22 cellular contexts compared by ENCODE assay signal in the genomic region with DNA sequence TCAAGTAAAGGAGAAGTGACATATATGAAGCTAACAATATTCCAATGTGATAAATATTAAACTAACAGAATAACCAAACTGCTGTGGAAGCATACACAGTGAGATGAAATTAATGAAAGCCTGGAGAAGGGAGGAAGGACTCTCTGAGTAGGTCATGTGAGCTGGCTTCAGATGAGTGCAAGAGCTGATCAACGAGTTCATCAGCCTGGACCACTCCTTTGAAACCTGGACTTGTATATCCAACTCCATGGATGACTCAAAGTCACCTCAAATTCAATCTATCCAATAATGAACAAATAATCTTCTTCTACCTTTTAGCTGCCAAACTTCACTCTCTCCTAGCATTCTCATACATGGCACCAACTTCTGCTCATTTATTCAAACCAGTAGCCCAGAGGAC.
DNase-seq lines count a peak whose midpoint lies in the region; ATAC-seq and TF ChIP-seq lines count a peak whose summit lies in the region.
"Had no signal": no experiment of that assay in that cellular context is flagged by ENCODE, and none has a peak within 500 bp of the region (broad histone marks: within the 10 kb centered on the region; RNA-seq: fewer than 3 reads in every experiment).

No MANE protein-coding gene starts in this region.

- peaks cover 8% of the 10 kb centered on the region; the same call in 1 of the 2 replicates for H3K36me3 Mint-ChIP-seq in WTC11
- peaks cover 35% of the 10 kb centered on the region for H3K36me3 Mint-ChIP-seq in stimulated activated memory B cell treated with anti-CD40 and anti-IgM and Interleukin-4, amounts not matched to agents 10 μg/mL and 1 μg/mL and 100 μg/mL, for 72 hours

- H3K9me3 Mint-ChIP-seq in WTC11 = no peaks in the 10 kb centered on the region
- H3K9me3 Mint-ChIP-seq in stimulated activated memory B cell treated with anti-CD40 and anti-IgM and Interleukin-4, amounts not matched to agents 10 μg/mL and 1 μg/mL and 100 μg/mL, for 72 hours = no peaks in the 10 kb centered on the region
- H3K9me3 Mint-ChIP-seq: CD14-positive monocyte; CD4-positive, alpha-beta memory T cell; CD4-positive, CD25-positive, alpha-beta regulatory T cell; CD8-positive, alpha-beta memory T cell had no signal

- TF ChIP-seq CTCF in WTC11 (IDR thresholded peaks at IDR 0.05) = no peak

- POLR2A ChIA-PET in WTC11 (lab: Charles Lee) = no interaction called here

- H3K4me3 Mint-ChIP-seq in WTC11 = no peak overlapping the region
- H3K4me3 Mint-ChIP-seq in stimulated activated memory B cell treated with anti-CD40 and anti-IgM and Interleukin-4, amounts not matched to agents 10 μg/mL and 1 μg/mL and 100 μg/mL, for 72 hours = no peak overlapping the region
- H3K4me3 Mint-ChIP-seq: CD14-positive monocyte; CD4-positive, alpha-beta memory T cell; CD4-positive, CD25-positive, alpha-beta regulatory T cell; CD8-positive, alpha-beta memory T cell had no signal

- DNase-seq in WTC11 (ENCODE audit: low spot score) (no peak), cerebellar nuclear complex (lab: John Stamatoyannopoulos, UW) (no peak)
- DNase-seq: ACHN; BE2C; C1 segment of cervical spinal cord; CD4-positive, alpha-beta memory T cell; CD4-positive, CD25-positive, alpha-beta regulatory T cell; CD8-positive, alpha-beta memory T cell; COR-L47; DMS 273 treated with DMSO at 0.1 percent for 48 hours; DMS153; DMS53; DMS79; DND-41; EL; GDM1 had no signal

- peak overlapping the region; percentile 23; the same call in 1 of the 2 replicates for H3K27ac Mint-ChIP-seq in WTC11
- H3K27ac Mint-ChIP-seq in stimulated activated memory B cell treated with anti-CD40 and anti-IgM and Interleukin-4, amounts not matched to agents 10 μg/mL and 1 μg/mL and 100 μg/mL, for 72 hours = peak overlapping the region; percentile 38
- H3K27ac Mint-ChIP-seq: CD14-positive monocyte; CD4-positive, alpha-beta memory T cell; CD8-positive, alpha-beta memory T cell had no signal

- CTCF ChIA-PET in WTC11 (lab: Charles Lee) = no interaction called here

- H3K27me3 Mint-ChIP-seq in WTC11 (ENCODE audit: low read depth) = no peaks in the 10 kb centered on the region
- H3K27me3 Mint-ChIP-seq in stimulated activated memory B cell treated with anti-CD40 and anti-IgM and Interleukin-4, amounts not matched to agents 10 μg/mL and 1 μg/mL and 100 μg/mL, for 72 hours = no peaks in the 10 kb centered on the region
- H3K27me3 Mint-ChIP-seq: CD4-positive, alpha-beta memory T cell; CD4-positive, CD25-positive, alpha-beta regulatory T cell; CD8-positive, alpha-beta memory T cell had no signal

- H3K4me1 Mint-ChIP-seq in WTC11 = peaks cover 11% of the 10 kb centered on the region
- peaks cover 16% of the 10 kb centered on the region for H3K4me1 Mint-ChIP-seq in stimulated activated memory B cell treated with anti-CD40 and anti-IgM and Interleukin-4, amounts not matched to agents 10 μg/mL and 1 μg/mL and 100 μg/mL, for 72 hours
- H3K4me1 Mint-ChIP-seq: CD14-positive monocyte; CD4-positive, alpha-beta memory T cell; CD4-positive, CD25-positive, alpha-beta regulatory T cell; CD8-positive, alpha-beta memory T cell had no signal

- no peak for ATAC-seq in WTC11
- ATAC-seq in esophagus mucosa = peak; percentile 74
- no peak for ATAC-seq in stimulated activated memory B cell treated with anti-CD40 and anti-IgM and Interleukin-4, amounts not matched to agents 10 μg/mL and 1 μg/mL and 100 μg/mL, for 72 hours
- no peak for ATAC-seq in GM19463 (IDR thresholded peaks at IDR 0.05; ENCODE audit: unreplicated experiment)
- ATAC-seq: A549, GM12878 had no signal

TF ChIP-seq in WTC11, 78 proteins besides CTCF, POLR2A, EP300 and RAD21 (continues in another document):
- TF ChIP-seq, protein P1, sequence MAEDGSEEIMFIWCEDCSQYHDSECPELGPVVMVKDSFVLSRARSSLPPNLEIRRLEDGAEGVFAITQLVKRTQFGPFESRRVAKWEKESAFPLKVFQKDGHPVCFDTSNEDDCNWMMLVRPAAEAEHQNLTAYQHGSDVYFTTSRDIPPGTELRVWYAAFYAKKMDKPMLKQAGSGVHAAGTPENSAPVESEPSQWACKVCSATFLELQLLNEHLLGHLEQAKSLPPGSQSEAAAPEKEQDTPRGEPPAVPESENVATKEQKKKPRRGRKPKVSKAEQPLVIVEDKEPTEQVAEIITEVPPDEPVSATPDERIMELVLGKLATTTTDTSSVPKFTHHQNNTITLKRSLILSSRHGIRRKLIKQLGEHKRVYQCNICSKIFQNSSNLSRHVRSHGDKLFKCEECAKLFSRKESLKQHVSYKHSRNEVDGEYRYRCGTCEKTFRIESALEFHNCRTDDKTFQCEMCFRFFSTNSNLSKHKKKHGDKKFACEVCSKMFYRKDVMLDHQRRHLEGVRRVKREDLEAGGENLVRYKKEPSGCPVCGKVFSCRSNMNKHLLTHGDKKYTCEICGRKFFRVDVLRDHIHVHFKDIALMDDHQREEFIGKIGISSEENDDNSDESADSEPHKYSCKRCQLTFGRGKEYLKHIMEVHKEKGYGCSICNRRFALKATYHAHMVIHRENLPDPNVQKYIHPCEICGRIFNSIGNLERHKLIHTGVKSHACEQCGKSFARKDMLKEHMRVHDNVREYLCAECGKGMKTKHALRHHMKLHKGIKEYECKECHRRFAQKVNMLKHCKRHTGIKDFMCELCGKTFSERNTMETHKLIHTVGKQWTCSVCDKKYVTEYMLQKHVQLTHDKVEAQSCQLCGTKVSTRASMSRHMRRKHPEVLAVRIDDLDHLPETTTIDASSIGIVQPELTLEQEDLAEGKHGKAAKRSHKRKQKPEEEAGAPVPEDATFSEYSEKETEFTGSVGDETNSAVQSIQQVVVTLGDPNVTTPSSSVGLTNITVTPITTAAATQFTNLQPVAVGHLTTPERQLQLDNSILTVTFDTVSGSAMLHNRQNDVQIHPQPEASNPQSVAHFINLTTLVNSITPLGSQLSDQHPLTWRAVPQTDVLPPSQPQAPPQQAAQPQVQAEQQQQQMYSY (CRISPR knock-in tag; IDR thresholded peaks at IDR 0.05) = no peak
- no peak for TF ChIP-seq FOXP1 (CRISPR knock-in tag; IDR thresholded peaks at IDR 0.05; ENCODE audit: borderline replicate concordance)
- TF ChIP-seq, protein P2, sequence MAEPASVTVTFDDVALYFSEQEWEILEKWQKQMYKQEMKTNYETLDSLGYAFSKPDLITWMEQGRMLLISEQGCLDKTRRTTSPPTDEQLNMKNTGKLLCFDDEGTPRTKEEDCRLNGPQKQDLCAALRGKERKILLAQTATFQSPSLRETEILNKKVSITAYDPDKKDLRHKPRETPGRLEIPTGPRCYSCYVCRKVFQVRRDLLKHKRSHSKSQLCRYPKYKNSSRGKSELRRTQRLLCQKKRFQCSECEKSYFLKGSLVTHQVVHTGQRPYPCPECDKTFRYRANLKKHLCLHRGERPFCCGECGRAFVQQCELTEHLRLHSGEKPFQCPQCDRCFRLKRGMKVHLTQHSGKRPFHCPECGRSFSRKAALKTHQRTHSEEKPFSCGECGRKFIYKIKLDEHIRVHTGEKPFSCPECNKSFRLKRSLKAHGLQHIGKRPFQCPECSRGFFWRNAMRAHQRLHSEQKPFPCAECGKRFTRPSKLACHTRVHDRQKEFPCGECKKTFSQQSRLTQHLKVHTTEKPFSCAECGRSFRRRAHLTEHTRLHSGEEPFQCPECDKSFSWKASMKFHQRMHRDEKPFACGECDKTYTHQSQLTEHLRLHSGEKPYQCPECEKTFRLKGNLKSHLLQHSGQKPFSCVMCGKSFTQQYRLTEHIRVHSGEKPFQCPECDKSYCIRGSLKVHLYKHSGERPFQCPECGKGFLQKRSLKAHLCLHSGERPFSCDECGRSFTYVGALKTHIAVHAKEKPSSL (CRISPR knock-in tag; conservative IDR thresholded peaks at IDR 0.05) = no peak
- TF ChIP-seq FOXK1 (CRISPR knock-in tag; IDR thresholded peaks at IDR 0.05) = no peak
- TF ChIP-seq, protein P3, sequence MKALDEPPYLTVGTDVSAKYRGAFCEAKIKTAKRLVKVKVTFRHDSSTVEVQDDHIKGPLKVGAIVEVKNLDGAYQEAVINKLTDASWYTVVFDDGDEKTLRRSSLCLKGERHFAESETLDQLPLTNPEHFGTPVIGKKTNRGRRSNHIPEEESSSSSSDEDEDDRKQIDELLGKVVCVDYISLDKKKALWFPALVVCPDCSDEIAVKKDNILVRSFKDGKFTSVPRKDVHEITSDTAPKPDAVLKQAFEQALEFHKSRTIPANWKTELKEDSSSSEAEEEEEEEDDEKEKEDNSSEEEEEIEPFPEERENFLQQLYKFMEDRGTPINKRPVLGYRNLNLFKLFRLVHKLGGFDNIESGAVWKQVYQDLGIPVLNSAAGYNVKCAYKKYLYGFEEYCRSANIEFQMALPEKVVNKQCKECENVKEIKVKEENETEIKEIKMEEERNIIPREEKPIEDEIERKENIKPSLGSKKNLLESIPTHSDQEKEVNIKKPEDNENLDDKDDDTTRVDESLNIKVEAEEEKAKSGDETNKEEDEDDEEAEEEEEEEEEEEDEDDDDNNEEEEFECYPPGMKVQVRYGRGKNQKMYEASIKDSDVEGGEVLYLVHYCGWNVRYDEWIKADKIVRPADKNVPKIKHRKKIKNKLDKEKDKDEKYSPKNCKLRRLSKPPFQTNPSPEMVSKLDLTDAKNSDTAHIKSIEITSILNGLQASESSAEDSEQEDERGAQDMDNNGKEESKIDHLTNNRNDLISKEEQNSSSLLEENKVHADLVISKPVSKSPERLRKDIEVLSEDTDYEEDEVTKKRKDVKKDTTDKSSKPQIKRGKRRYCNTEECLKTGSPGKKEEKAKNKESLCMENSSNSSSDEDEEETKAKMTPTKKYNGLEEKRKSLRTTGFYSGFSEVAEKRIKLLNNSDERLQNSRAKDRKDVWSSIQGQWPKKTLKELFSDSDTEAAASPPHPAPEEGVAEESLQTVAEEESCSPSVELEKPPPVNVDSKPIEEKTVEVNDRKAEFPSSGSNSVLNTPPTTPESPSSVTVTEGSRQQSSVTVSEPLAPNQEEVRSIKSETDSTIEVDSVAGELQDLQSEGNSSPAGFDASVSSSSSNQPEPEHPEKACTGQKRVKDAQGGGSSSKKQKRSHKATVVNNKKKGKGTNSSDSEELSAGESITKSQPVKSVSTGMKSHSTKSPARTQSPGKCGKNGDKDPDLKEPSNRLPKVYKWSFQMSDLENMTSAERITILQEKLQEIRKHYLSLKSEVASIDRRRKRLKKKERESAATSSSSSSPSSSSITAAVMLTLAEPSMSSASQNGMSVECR (CRISPR knock-in tag; IDR thresholded peaks at IDR 0.05; ENCODE audit: borderline replicate concordance) = no peak
- TF ChIP-seq NFYB (CRISPR knock-in tag; conservative IDR thresholded peaks at IDR 0.05; ENCODE audit: low read depth) = no peak
- TF ChIP-seq ZNF671 (CRISPR knock-in tag; IDR thresholded peaks at IDR 0.05) = no peak
- TF ChIP-seq, protein P4, sequence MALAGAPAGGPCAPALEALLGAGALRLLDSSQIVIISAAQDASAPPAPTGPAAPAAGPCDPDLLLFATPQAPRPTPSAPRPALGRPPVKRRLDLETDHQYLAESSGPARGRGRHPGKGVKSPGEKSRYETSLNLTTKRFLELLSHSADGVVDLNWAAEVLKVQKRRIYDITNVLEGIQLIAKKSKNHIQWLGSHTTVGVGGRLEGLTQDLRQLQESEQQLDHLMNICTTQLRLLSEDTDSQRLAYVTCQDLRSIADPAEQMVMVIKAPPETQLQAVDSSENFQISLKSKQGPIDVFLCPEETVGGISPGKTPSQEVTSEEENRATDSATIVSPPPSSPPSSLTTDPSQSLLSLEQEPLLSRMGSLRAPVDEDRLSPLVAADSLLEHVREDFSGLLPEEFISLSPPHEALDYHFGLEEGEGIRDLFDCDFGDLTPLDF (CRISPR knock-in tag; IDR thresholded peaks at IDR 0.05) = no peak
